Comparison of ENCODE assay signal across 27 cellular contexts in the genomic region with DNA sequence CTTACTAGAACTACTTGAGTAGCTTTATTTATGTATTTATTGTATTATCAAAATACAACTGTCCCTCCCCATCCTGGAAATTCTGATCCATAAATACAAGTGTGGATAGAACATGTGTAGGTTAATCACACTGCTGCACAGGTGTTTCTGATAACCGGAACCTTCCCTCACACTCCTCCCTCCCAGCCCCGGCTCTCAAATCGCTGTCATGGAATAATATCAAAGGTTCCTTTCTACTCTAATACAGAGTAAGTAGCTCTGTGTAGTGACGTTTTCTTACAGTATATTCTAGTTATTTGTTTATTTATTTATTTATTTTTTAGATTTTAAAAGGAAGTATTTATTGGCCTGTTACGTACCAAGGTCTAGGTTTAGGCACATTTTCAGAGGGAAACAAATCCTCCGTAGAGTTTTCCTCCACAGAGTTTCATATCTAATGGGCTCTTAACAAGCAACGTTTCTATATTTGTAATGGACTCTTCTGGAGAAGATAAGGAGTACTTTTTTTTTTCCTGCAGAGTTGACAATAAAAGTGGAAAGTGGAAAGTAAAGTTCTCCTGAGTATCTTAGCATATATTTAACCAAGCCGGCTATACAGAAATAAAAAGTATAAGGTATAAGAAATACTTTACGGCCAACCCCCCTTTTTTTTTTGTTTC.
"Had no signal": no experiment of that assay in that cellular context is flagged by ENCODE, and none has a peak within 500 bp of the region (broad histone marks: within the 10 kb centered on the region; RNA-seq: fewer than 3 reads in every experiment).

No MANE protein-coding gene starts in this region.

- H3K9me3 ChIP-seq: adrenal gland, body of pancreas, esophagus muscularis mucosa, gastrocnemius medialis had no signal

- DNase-seq: activated CD4-positive, alpha-beta memory T cell treated with anti-CD3 and anti-CD28 coated beads for 36 hours; activated CD4-positive, alpha-beta T cell treated with anti-CD3 and anti-CD28 coated beads for 36 hours; activated CD4-positive, alpha-beta T cell treated with anti-CD3 and anti-CD28 coated beads, Interleukin-2, amount 10 ng/mL, durations not matched to agents 24 days and 14 days; activated CD4-positive, CD25-positive, alpha-beta regulatory T cell; activated CD4-positive, CD25-positive, alpha-beta regulatory T cell treated with anti-CD3 and anti-CD28 coated beads, Interleukin-2, amount 50 U/mL, for 72 hours; activated CD8-positive, alpha-beta memory T cell treated with anti-CD3 and anti-CD28 coated beads, Interleukin-2, amount 10 ng/mL, durations not matched to agents 7 days and 5 days; activated CD8-positive, alpha-beta memory T cell treated with anti-CD3 and anti-CD28 coated beads, Interleukin-2, amount 50 U/mL, for 4 hours; activated CD8-positive, alpha-beta T cell treated with anti-CD3 and anti-CD28 coated beads, Interleukin-2, amount 10 ng/mL, durations not matched to agents 7 days and 5 days; activated effector memory CD4-positive, alpha-beta T cell treated with anti-CD3 and anti-CD28 coated beads, Interleukin-2, amount 50 U/mL, for 16 hours; activated naive CD4-positive, alpha-beta T cell treated with anti-CD3 and anti-CD28 coated beads for 36 hours; activated naive CD8-positive, alpha-beta T cell treated with anti-CD3 and anti-CD28 coated beads for 36 hours; activated naive CD8-positive, alpha-beta T cell treated with anti-CD3 and anti-CD28 coated beads, Interleukin-2, amount 50 U/mL, for 24 hours; activated T-cell treated with anti-CD3 and anti-CD28 coated beads, Interleukin-2, amount 50 U/mL, for 1 hour; activated T-cell treated with anti-CD3 and anti-CD28 coated beads, Interleukin-2, amount 50 U/mL, for 48 hours; adrenal gland; amygdala; aorta; dorsolateral prefrontal cortex; effector CD4-positive, alpha-beta T cell; effector memory CD8-positive, alpha-beta T cell; erythroblast; foreskin keratinocyte; gastrocnemius medialis; T-helper 2 cell had no signal

- H3K27ac ChIP-seq: adrenal gland, body of pancreas, coronary artery, dorsolateral prefrontal cortex, esophagus muscularis mucosa, foreskin keratinocyte, gastrocnemius medialis had no signal

- H3K4me1 ChIP-seq: adrenal gland, body of pancreas, esophagus muscularis mucosa, foreskin keratinocyte, gastrocnemius medialis had no signal

- H3K36me3 ChIP-seq: adrenal gland, esophagus muscularis mucosa, gastrocnemius medialis had no signal

- ATAC-seq: activated CD4-positive, alpha-beta T cell treated with anti-CD3 and anti-CD28 coated beads for 36 hours; activated CD8-positive, alpha-beta memory T cell treated with anti-CD3 and anti-CD28 coated beads, Interleukin-2, amount 10 ng/mL, durations not matched to agents 7 days and 5 days; activated CD8-positive, alpha-beta T cell treated with anti-CD3 and anti-CD28 coated beads, Interleukin-2, amount 10 ng/mL, durations not matched to agents 7 days and 5 days; activated naive CD8-positive, alpha-beta T cell treated with anti-CD3 and anti-CD28 coated beads, Interleukin-2, amount 50 U/mL, for 24 hours; body of pancreas; effector memory CD8-positive, alpha-beta T cell; foreskin keratinocyte; gastrocnemius medialis had no signal

- H3K4me3 ChIP-seq: adrenal gland, body of pancreas, coronary artery, dorsolateral prefrontal cortex, esophagus muscularis mucosa, gastrocnemius medialis had no signal

- H3K27me3 ChIP-seq: adrenal gland, body of pancreas, dorsolateral prefrontal cortex, esophagus muscularis mucosa, foreskin keratinocyte, gastrocnemius medialis had no signal
